In genomic region chr13:89982406-89983085, GRCh38 we compare ENCODE assay signal across 16 cellular contexts.
DNase-seq lines count a peak whose midpoint lies in the region; ATAC-seq and TF ChIP-seq lines count a peak whose summit lies in the region.
"Had no signal": no experiment of that assay in that cellular context is flagged by ENCODE, and none has a peak within 500 bp of the region (broad histone marks: within the 10 kb centered on the region; RNA-seq: fewer than 3 reads in every experiment).

No MANE protein-coding gene starts in this region.

- no peak overlapping the region for H3K9ac ChIP-seq in neuronal stem cell (ENCODE audit: low read depth, low read length, poor library complexity)
- H3K9ac ChIP-seq: BLaER1 had no signal

- no peak overlapping the region for H2BK12ac ChIP-seq in neuronal stem cell (ENCODE audit: low read length)

- H3K79me1 ChIP-seq in neuronal stem cell (ENCODE audit: low read depth, low read length) = no peaks in the 10 kb centered on the region

- no CpG with 5 or more reads among the region's 5 CpGs for WGBS in neuronal stem cell (ENCODE audit: extremely low coverage in 2 of 2, insufficient read length in 2 of 2, insufficient replicate concordance in 1 of 2), 2 donors

- H3K23ac ChIP-seq in neuronal stem cell (ENCODE audit: low read depth, low read length, poor library complexity) = no peak overlapping the region

- peak overlapping the region; percentile 6 for H2AFZ ChIP-seq in neuronal stem cell (ENCODE audit: low read length)

- no peak overlapping the region for H2BK120ac ChIP-seq in neuronal stem cell (ENCODE audit: low read depth, low read length)

- H3K36me3 ChIP-seq in neuronal stem cell (replicated peaks in 1 of 2; ENCODE audit: control insufficient read depth in 2 of 2, insufficient read depth in 2 of 2, low read length in 2 of 2) (no peaks in the 10 kb centered on the region), H7 (replicated peaks; ENCODE audit: control insufficient read depth, insufficient read depth, low read length) (no peaks in the 10 kb centered on the region)
- H3K36me3 ChIP-seq: BLaER1 had no signal

- H3K4me3 ChIP-seq in epithelial cell of esophagus (ENCODE audit: low read length) (no peak overlapping the region), neuronal stem cell (ENCODE audit: low read length in 2 of 2) (no peak overlapping the region), H7 (ENCODE audit: insufficient read depth, low read depth, low read length) (no peak overlapping the region)
- H3K4me3 ChIP-seq: BLaER1 had no signal

- H3K4me1 ChIP-seq in neuronal stem cell (ENCODE audit: control insufficient read depth in 2 of 2, insufficient read depth in 1 of 2, low read depth in 1 of 2, low read length in 2 of 2) = no peaks in the 10 kb centered on the region
- H3K4me1 ChIP-seq: BLaER1 had no signal

- no peak for ATAC-seq in HG03521 (IDR thresholded peaks at IDR 0.05; ENCODE audit: unreplicated experiment)
- ATAC-seq: activated CD8-positive, alpha-beta T cell treated with anti-CD3 and anti-CD28 coated beads, Interleukin-2, amount 10 ng/mL, durations not matched to agents 7 days and 5 days; stimulated activated naive CD8-positive, alpha-beta T cell treated with anti-CD3 and anti-CD28 coated beads, Interleukin-15, amount 100 ng/mL, for 72 hours had no signal

- no peak overlapping the region for H2AK5ac ChIP-seq in neuronal stem cell (ENCODE audit: low read depth, low read length)

- no peak overlapping the region for H3K4ac ChIP-seq in neuronal stem cell (ENCODE audit: low read length)

- H3K27me3 ChIP-seq in neuronal stem cell (ENCODE audit: control insufficient read depth in 3 of 3, insufficient read depth in 3 of 3, low read depth in 1 of 3, low read length in 3 of 3) (no peaks in the 10 kb centered on the region), H7 (ENCODE audit: control insufficient read depth, insufficient read depth, low read length) (no peaks in the 10 kb centered on the region)
- H3K27me3 ChIP-seq: BLaER1 had no signal

- no peak overlapping the region for H3K27ac ChIP-seq in neuronal stem cell (replicated peaks; ENCODE audit: low read length)
- H3K27ac ChIP-seq: BLaER1 had no signal

- H4K8ac ChIP-seq in neuronal stem cell (ENCODE audit: low read depth, low read length) = no peak overlapping the region

- no peak overlapping the region for H3K18ac ChIP-seq in neuronal stem cell (ENCODE audit: low read length)

- H3K9me3 ChIP-seq in neuronal stem cell (replicated peaks in 1 of 2; ENCODE audit: control insufficient read depth in 2 of 2, insufficient read depth in 1 of 2, low read depth in 1 of 2, low read length in 2 of 2) = no peaks in the 10 kb centered on the region
- H3K9me3 ChIP-seq: BLaER1 had no signal

- H3K4me2 ChIP-seq in neuronal stem cell (ENCODE audit: insufficient read depth, low read length, poor library complexity, severe bottlenecking) = no peak overlapping the region
- H3K4me2 ChIP-seq: BLaER1 had no signal

- DNase-seq in GM03348 (ENCODE audit: low spot score) (peak; percentile 27), OCI-M1 (lab: John Stamatoyannopoulos, UW) (peak; percentile 43), epithelial cell of esophagus (ENCODE audit: low read depth) (peak; percentile 36), neuronal stem cell (ENCODE audit: low spot score) (no peak), H7 (no peak), D341Med (ENCODE audit: low spot score) (no peak), NCI-H345 treated with DMSO at 0.1 percent for 48 hours (lab: John Stamatoyannopoulos, UW; ENCODE audit: unreplicated experiment) (no peak)
- DNase-seq: activated CD8-positive, alpha-beta T cell treated with anti-CD3 and anti-CD28 coated beads, Interleukin-2, amount 10 ng/mL, durations not matched to agents 7 days and 5 days; activated effector memory CD4-positive, alpha-beta T cell treated with anti-CD3 and anti-CD28 coated beads, Interleukin-2, amount 50 U/mL, for 16 hours; caudate nucleus; NCI-H1417; NCI-H524 treated with DMSO at 0.1 percent for 48 hours; RPMI8226; stimulated activated naive CD8-positive, alpha-beta T cell treated with anti-CD3 and anti-CD28 coated beads, Interleukin-15, amount 100 ng/mL, for 72 hours had no signal

- no peak overlapping the region for H4K91ac ChIP-seq in neuronal stem cell (ENCODE audit: low read depth, low read length, poor library complexity)

- no peak overlapping the region for H2BK15ac ChIP-seq in neuronal stem cell (ENCODE audit: low read length)

- H2BK5ac ChIP-seq in neuronal stem cell (ENCODE audit: low read length) = no peak overlapping the region

- no peak for TF ChIP-seq CTCF in epithelial cell of esophagus (IDR thresholded peaks at IDR 0.05; ENCODE audit: insufficient read depth, low read depth, low read length, missing control alignments)

- H3K14ac ChIP-seq in neuronal stem cell (ENCODE audit: low read length) = no peak overlapping the region

Comparison
In these comparisons a context has a peak if more than half of its experiments do, and no peak if none do; other contexts are left out.
1. DNase-seq: peak in GM03348 (single experiment), OCI-M1 (single experiment) and epithelial cell of esophagus (single experiment); none in neuronal stem cell (single experiment), H7 (single experiment), D341Med (single experiment) and NCI-H345 treated with DMSO at 0.1 percent for 48 hours (single experiment).